9 cellular contexts compared by ENCODE assay signal in genomic region chr20:689947-690346, GRCh38. TPM values are rescaled to one million over a fixed set of nuclear protein-coding genes. Genes with fewer than 3 reads are reported as not detected.
"Had no signal": no experiment of that assay in that cellular context is flagged by ENCODE, and none has a peak within 500 bp of the region (broad histone marks: within the 10 kb centered on the region; RNA-seq: fewer than 3 reads in every experiment).

No MANE protein-coding gene starts in this region.

- FAIRE-seq: G401.6, GM12878, GM12891, GM12892, GM18507, GM19239 had no signal

- ATAC-seq: GM12878 had no signal

- DNase-seq: GDM1, GF-D8 had no signal

- H3K4me3 ChIP-seq: GM12878 had no signal

RNA-seq across cellular contexts. Expression of gene SCRT2, which starts 14.3 kb away (rescaled TPM):
- total RNA-seq: G401, GM12878 had no signal
- polyA plus RNA-seq: GM12878 had no signal
